In genomic region chr5:16776611-16777251, GRCh38 we compare ENCODE assay signal across 9 cellular contexts.
DNase-seq lines count a peak whose midpoint lies in the region; ATAC-seq, FAIRE-seq and TF ChIP-seq lines count a peak whose summit lies in the region.
"Had no signal": no experiment of that assay in that cellular context is flagged by ENCODE, and none has a peak within 500 bp of the region (broad histone marks: within the 10 kb centered on the region; RNA-seq: fewer than 3 reads in every experiment).

No MANE protein-coding gene starts in this region.

- peak; percentile 12 for TF ChIP-seq CTCF in D721Med (IDR thresholded peaks at IDR 0.05; ENCODE audit: insufficient read depth, missing control alignments)
- TF ChIP-seq CTCF in bronchial epithelial cell (IDR thresholded peaks at IDR 0.05; ENCODE audit: insufficient read depth, low read length, severe bottlenecking): peak; percentile 5

- H3K4me3 ChIP-seq in bronchial epithelial cell (ENCODE audit: low read depth, low read length): no peak overlapping the region

- H3K27me3 ChIP-seq in bronchial epithelial cell (ENCODE audit: control insufficient read depth, insufficient read depth, low read length): no peaks in the 10 kb centered on the region

- ATAC-seq in HG03280 (IDR thresholded peaks at IDR 0.05; ENCODE audit: unreplicated experiment) (no peak), HG03095 (IDR thresholded peaks at IDR 0.05; ENCODE audit: unreplicated experiment) (no peak)

- FAIRE-seq in D721Med (lab: Jason Lieb, UNC) (no peak), bronchial epithelial cell (lab: Jason Lieb, UNC) (no peak)

- peaks cover 3% of the 10 kb centered on the region for H3K36me3 ChIP-seq in bronchial epithelial cell (ENCODE audit: control insufficient read depth, insufficient read depth, low read length)

- DNase-seq in D721Med (ENCODE audit: insufficient read length, low spot score) (no peak), NCI-H1436 treated with DMSO at 0.1 percent for 48 hours (lab: John Stamatoyannopoulos, UW) (peak; percentile 39), bronchial epithelial cell (ENCODE audit: low read depth) (no peak), medulla oblongata (ENCODE audit: extremely low spot score) (peak; percentile 50), DMS79 treated with DMSO at 0.1 percent for 48 hours (lab: John Stamatoyannopoulos, UW) (no peak)
- DNase-seq in stimulated activated CD4-positive, alpha-beta T cell treated with anti-CD3 and anti-CD28 coated beads, Interleukin-12 subunit alpha, Interleukin-12 subunit beta, amount 100 ng/mL, for 4 hours: no peak
- DNase-seq: foreskin melanocyte had no signal

Comparison
In these comparisons a context has a peak if more than half of its experiments do, and no peak if none do; other contexts are left out.
1. DNase-seq: peak in NCI-H1436 treated with DMSO at 0.1 percent for 48 hours (single experiment) and medulla oblongata (single experiment); none in D721Med (single experiment), bronchial epithelial cell (single experiment), DMS79 treated with DMSO at 0.1 percent for 48 hours (single experiment) and stimulated activated CD4-positive, alpha-beta T cell treated with anti-CD3 and anti-CD28 coated beads, Interleukin-12 subunit alpha, Interleukin-12 subunit beta, amount 100 ng/mL, for 4 hours (single experiment).